In genomic region chr14:55446127-55446736, GRCh38 we compare ENCODE assay signal across 8 cellular contexts. TPM values are rescaled to one million over a fixed set of nuclear protein-coding genes. Genes with fewer than 3 reads are reported as not detected.
DNase-seq lines count a peak whose midpoint lies in the region; ATAC-seq lines count a peak whose summit lies in the region.

No MANE protein-coding gene starts in this region.

- H3K36me3 ChIP-seq in H7 (replicated peaks; ENCODE audit: control insufficient read depth, insufficient read depth, low read length) = no peaks in the 10 kb centered on the region

- H3K27me3 ChIP-seq in H7 (ENCODE audit: control insufficient read depth, insufficient read depth, low read length) = no peaks in the 10 kb centered on the region

- no peak overlapping the region for H3K27ac Mint-ChIP-seq in stimulated activated effector memory CD8-positive, alpha-beta T cell treated with anti-CD3 and anti-CD28 coated beads, Interleukin-12 subunit alpha, Interleukin-12 subunit beta, amount 100 ng/mL, for 72 hours

- DNase-seq in CD1c-positive myeloid dendritic cell (ENCODE audit: extremely low spot score) (peak; percentile 73), H7 (peak; percentile 65), NCI-H2227 treated with DMSO at 0.1 percent for 48 hours (lab: John Stamatoyannopoulos, UW) (peak; percentile 71), dedifferentiated amniotic fluid mesenchymal stem cell (ENCODE audit: extremely low spot score) (peak; percentile 87), lung microvascular endothelial cell (ENCODE audit: low read depth in 2 of 2) (peak; percentile 81 to 86)
- peak; percentile 3 to 29 (median 6) for DNase-seq in activated CD4-positive, CD25-positive, alpha-beta regulatory T cell (lab: John Stamatoyannopoulos, UW)
- DNase-seq in stimulated activated effector memory CD8-positive, alpha-beta T cell treated with anti-CD3 and anti-CD28 coated beads, Interleukin-12 subunit alpha, Interleukin-12 subunit beta, amount 100 ng/mL, for 72 hours (ENCODE audit: low spot score in 2 of 2) = peak; percentile 53 to 70

- no peak overlapping the region for H3K4me3 ChIP-seq in H7 (ENCODE audit: insufficient read depth, low read depth, low read length)

- H3K36me3 Mint-ChIP-seq in stimulated activated effector memory CD8-positive, alpha-beta T cell treated with anti-CD3 and anti-CD28 coated beads, Interleukin-12 subunit alpha, Interleukin-12 subunit beta, amount 100 ng/mL, for 72 hours = no peaks in the 10 kb centered on the region

- ATAC-seq in stimulated activated effector memory CD8-positive, alpha-beta T cell treated with anti-CD3 and anti-CD28 coated beads, Interleukin-12 subunit alpha, Interleukin-12 subunit beta, amount 100 ng/mL, for 72 hours = peak; percentile 62
- no peak for ATAC-seq in GM18909 (IDR thresholded peaks at IDR 0.05; ENCODE audit: poor library complexity, unreplicated experiment)

- H3K9me3 Mint-ChIP-seq in stimulated activated effector memory CD8-positive, alpha-beta T cell treated with anti-CD3 and anti-CD28 coated beads, Interleukin-12 subunit alpha, Interleukin-12 subunit beta, amount 100 ng/mL, for 72 hours = no peaks in the 10 kb centered on the region

- H3K4me3 Mint-ChIP-seq in stimulated activated effector memory CD8-positive, alpha-beta T cell treated with anti-CD3 and anti-CD28 coated beads, Interleukin-12 subunit alpha, Interleukin-12 subunit beta, amount 100 ng/mL, for 72 hours = no peak overlapping the region

- peaks cover 6% of the 10 kb centered on the region for H3K4me1 Mint-ChIP-seq in stimulated activated effector memory CD8-positive, alpha-beta T cell treated with anti-CD3 and anti-CD28 coated beads, Interleukin-12 subunit alpha, Interleukin-12 subunit beta, amount 100 ng/mL, for 72 hours

RNA-seq across cellular contexts. Expression of gene TBPL2, which starts 5.8 kb away (rescaled TPM):
- not detected in 2 replicates for total RNA-seq in H7 (2014; rRNA removed; shearing (Covaris generic))
- not detected in 2 replicates for total RNA-seq in lung microvascular endothelial cell

RNA-seq across cellular contexts. Expression of gene ATG14, which starts 34.6 kb away (rescaled TPM):
- 9.6 and 11.7 TPM in 2 replicates for total RNA-seq in H7 (2014; rRNA removed; shearing (Covaris generic))
- total RNA-seq in lung microvascular endothelial cell = 10.5 and 13.1 TPM in 2 replicates

Comparison
In these comparisons a context has a peak if more than half of its experiments do, and no peak if none do; other contexts are left out.
1. DNase-seq: peak in every context shown above with its lines; median percentile 87 in dedifferentiated amniotic fluid mesenchymal stem cell; 84 in lung microvascular endothelial cell; 73 in CD1c-positive myeloid dendritic cell; 71 in NCI-H2227 treated with DMSO at 0.1 percent for 48 hours; 65 in H7; 62 in stimulated activated effector memory CD8-positive, alpha-beta T cell treated with anti-CD3 and anti-CD28 coated beads, Interleukin-12 subunit alpha, Interleukin-12 subunit beta, amount 100 ng/mL, for 72 hours; 6 in activated CD4-positive, CD25-positive, alpha-beta regulatory T cell.